Comparison of ENCODE assay signal across 19 cellular contexts in genomic region chr3:182731764-182732163, GRCh38.
"Had no signal": no experiment of that assay in that cellular context is flagged by ENCODE, and none has a peak within 500 bp of the region (broad histone marks: within the 10 kb centered on the region; RNA-seq: fewer than 3 reads in every experiment).

No MANE protein-coding gene starts in this region.

- DNase-seq: effector CD4-positive, alpha-beta T cell; heart right ventricle; hypothalamus; kidney glomerular epithelial cell; mucosa of descending colon; naive thymus-derived CD8-positive, alpha-beta T cell; ovary; sigmoid colon; stimulated activated CD4-positive, alpha-beta T cell treated with anti-CD3 and anti-CD28 coated beads, Interleukin-2, amount 100 ng/mL, for 24 hours; stimulated activated CD4-positive, alpha-beta T cell treated with anti-CD3 and anti-CD28 coated beads, Interleukin-4, amount 100 ng/mL, for 4 hours; stimulated activated naive CD4-positive, alpha-beta T cell treated with Interleukin-2 at 50 U/mL for 16 hours; tibial artery; upper lobe of right lung had no signal

- H3K4me3 Mint-ChIP-seq: naive thymus-derived CD8-positive, alpha-beta T cell had no signal

- H3K9me3 Mint-ChIP-seq: naive thymus-derived CD8-positive, alpha-beta T cell had no signal

- H3K27ac ChIP-seq: coronary artery, heart right ventricle, ovary, right atrium auricular region, sigmoid colon, skin epidermis, tibial artery, upper lobe of right lung, vagina had no signal

- H3K36me3 ChIP-seq: heart right ventricle, ovary, right atrium auricular region, sigmoid colon, tibial artery, upper lobe of right lung, vagina had no signal

- ATAC-seq: heart right ventricle; mucosa of descending colon; naive thymus-derived CD8-positive, alpha-beta T cell; upper lobe of right lung had no signal

- H3K4me3 ChIP-seq: coronary artery, heart right ventricle, mucosa of descending colon, ovary, right atrium auricular region, sigmoid colon, skin epidermis, tibial artery, upper lobe of right lung, vagina had no signal

- H3K9me3 ChIP-seq: heart right ventricle, mucosa of descending colon, ovary, right atrium auricular region, sigmoid colon, tibial artery, upper lobe of right lung, vagina had no signal

- H3K36me3 Mint-ChIP-seq: naive thymus-derived CD8-positive, alpha-beta T cell had no signal

- H3K4me1 ChIP-seq: heart right ventricle, right atrium auricular region, vagina had no signal

- FAIRE-seq: frontal cortex, islet of Langerhans had no signal

- H3K27me3 ChIP-seq: ovary, right atrium auricular region, sigmoid colon, tibial artery, upper lobe of right lung, vagina had no signal
